In genomic region chr2:239482801-239483712, GRCh38 we compare ENCODE assay signal across 19 cellular contexts.
"Had no signal": no experiment of that assay in that cellular context is flagged by ENCODE, and none has a peak within 500 bp of the region (broad histone marks: within the 10 kb centered on the region; RNA-seq: fewer than 3 reads in every experiment).

No MANE protein-coding gene starts in this region.

- H3K27ac Mint-ChIP-seq: activated CD4-positive, alpha-beta memory T cell treated with anti-CD3 and anti-CD28 coated beads for 36 hours; activated naive CD8-positive, alpha-beta T cell; activated T-helper 1 cell treated with anti-CD3 and anti-CD28 coated beads, Interleukin-12 subunit alpha, Interleukin-12 subunit beta, Interleukin-2, Interleukin-4 antibody, amounts not matched to agents 30 ng/mL and 10 ng/mL and 1 ng/mL, durations not matched to agents 14 hours and 24 hours and 36 hours; mesothelial cell of epicardium; progenitor cell of endocrine pancreas had no signal

- H3K4me3 Mint-ChIP-seq: activated CD4-positive, alpha-beta memory T cell treated with anti-CD3 and anti-CD28 coated beads for 36 hours; activated naive CD8-positive, alpha-beta T cell; activated T-helper 1 cell treated with anti-CD3 and anti-CD28 coated beads, Interleukin-12 subunit alpha, Interleukin-12 subunit beta, Interleukin-2, Interleukin-4 antibody, amounts not matched to agents 30 ng/mL and 10 ng/mL and 1 ng/mL, durations not matched to agents 14 hours and 24 hours and 36 hours; mesothelial cell of epicardium; nephron progenitor cell had no signal

- H3K79me2 ChIP-seq: hepatocyte had no signal

- H3K4me3 ChIP-seq: cardiac muscle cell, hepatocyte, lower lobe of right lung, right atrium auricular region, stomach had no signal

- H2AFZ ChIP-seq: hepatocyte had no signal

- H3K27me3 ChIP-seq: cardiac muscle cell, hepatocyte, right atrium auricular region had no signal

- H3K4me2 ChIP-seq: hepatocyte had no signal

- H3K36me3 Mint-ChIP-seq: activated CD4-positive, alpha-beta memory T cell treated with anti-CD3 and anti-CD28 coated beads for 36 hours; activated naive CD8-positive, alpha-beta T cell; mesothelial cell of epicardium had no signal

- FAIRE-seq: islet of Langerhans had no signal

- ATAC-seq: lower lobe of right lung had no signal

- H3K4me1 ChIP-seq: lower lobe of right lung, right atrium auricular region, stomach had no signal

- H3K27ac ChIP-seq: cardiac muscle cell, hepatocyte, lower lobe of right lung, right atrium auricular region, stomach, WERI-Rb-1 had no signal

- H3K27me3 Mint-ChIP-seq: activated naive CD8-positive, alpha-beta T cell had no signal

- H3K36me3 ChIP-seq: cardiac muscle cell, lower lobe of right lung, right atrium auricular region, stomach, WERI-Rb-1 had no signal

- H3K9me3 Mint-ChIP-seq: activated CD4-positive, alpha-beta memory T cell treated with anti-CD3 and anti-CD28 coated beads for 36 hours; activated T-helper 1 cell treated with anti-CD3 and anti-CD28 coated beads, Interleukin-12 subunit alpha, Interleukin-12 subunit beta, Interleukin-2, Interleukin-4 antibody, amounts not matched to agents 30 ng/mL and 10 ng/mL and 1 ng/mL, durations not matched to agents 14 hours and 24 hours and 36 hours; mesothelial cell of epicardium had no signal

- H3K9me3 ChIP-seq: lower lobe of right lung, right atrium auricular region, stomach had no signal

- DNase-seq: activated CD4-positive, alpha-beta memory T cell treated with anti-CD3 and anti-CD28 coated beads for 36 hours; activated gamma-delta T cell treated with Interleukin-2 at 50 U/mL for 16 hours; activated T-cell treated with anti-CD3 and anti-CD28 coated beads for 4 hours; lower lobe of right lung; nephron progenitor cell; occipital lobe; stimulated activated CD4-positive, alpha-beta T cell treated with anti-CD3 and anti-CD28 coated beads, Interleukin-4, amount 100 ng/mL, for 1 hour; stomach; T-helper 2 cell; trophoblast cell; WERI-Rb-1 had no signal
